In the genomic region with DNA sequence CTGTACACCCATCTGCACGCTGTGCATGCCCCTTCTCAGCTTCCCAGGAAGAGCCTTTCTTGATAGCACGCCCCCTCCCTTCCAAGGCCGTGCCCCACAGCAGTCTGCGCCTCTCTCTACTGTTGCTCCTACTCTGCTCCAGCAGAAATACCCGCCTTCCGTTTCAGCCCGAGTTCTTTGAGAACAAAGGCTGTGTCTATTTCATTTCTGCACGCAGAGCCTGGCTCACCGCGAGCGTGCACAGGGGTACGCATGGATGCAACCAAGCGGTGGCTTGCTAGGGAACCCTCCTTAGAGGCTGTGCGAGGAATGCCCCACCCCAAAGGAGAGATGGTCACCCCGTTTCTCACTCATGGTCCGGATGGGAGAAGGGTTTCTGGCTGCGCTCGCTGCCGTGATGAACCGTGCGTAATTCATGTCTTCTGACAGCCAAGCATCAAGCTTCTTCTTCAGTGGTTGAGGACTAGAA, we compare ENCODE assay signal across 1 cellular context.
TF ChIP-seq lines count a peak whose summit lies in the region.

No MANE protein-coding gene starts in this region.

TF ChIP-seq in HepG2, 621 proteins besides CTCF, POLR2A, EP300 and RAD21 (continued from another document and continues in another):
- no peak for TF ChIP-seq FOSL1 (CRISPR knock-in tag; IDR thresholded peaks at IDR 0.05; ENCODE audit: borderline replicate concordance)
- TF ChIP-seq FOXC1 (CRISPR knock-in tag; IDR thresholded peaks at IDR 0.05; ENCODE audit: borderline replicate concordance), result no peak
- TF ChIP-seq, protein P1, sequence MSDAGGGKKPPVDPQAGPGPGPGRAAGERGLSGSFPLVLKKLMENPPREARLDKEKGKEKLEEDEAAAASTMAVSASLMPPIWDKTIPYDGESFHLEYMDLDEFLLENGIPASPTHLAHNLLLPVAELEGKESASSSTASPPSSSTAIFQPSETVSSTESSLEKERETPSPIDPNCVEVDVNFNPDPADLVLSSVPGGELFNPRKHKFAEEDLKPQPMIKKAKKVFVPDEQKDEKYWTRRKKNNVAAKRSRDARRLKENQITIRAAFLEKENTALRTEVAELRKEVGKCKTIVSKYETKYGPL (CRISPR knock-in tag; IDR thresholded peaks at IDR 0.05), result no peak
- no peak for TF ChIP-seq PCBP2 (optimal IDR thresholded peaks at IDR 0.05; ENCODE audit: low read depth, low read length, poor library complexity, severe bottlenecking)
- no peak for TF ChIP-seq ISL2 (CRISPR knock-in tag; IDR thresholded peaks at IDR 0.05)
- peak; percentile 7; the same call in 1 of the 2 replicates for TF ChIP-seq TFDP1 (CRISPR knock-in tag; IDR thresholded peaks at IDR 0.05; ENCODE audit: borderline replicate concordance)
- TF ChIP-seq ZUFSP (CRISPR knock-in tag; IDR thresholded peaks at IDR 0.05; ENCODE audit: borderline replicate concordance), result no peak
- no peak for TF ChIP-seq SALL1 (CRISPR knock-in tag; IDR thresholded peaks at IDR 0.05)
- no peak for TF ChIP-seq ZNF354B (CRISPR knock-in tag; IDR thresholded peaks at IDR 0.05)
- TF ChIP-seq ZNF878 (CRISPR knock-in tag; IDR thresholded peaks at IDR 0.05), result no peak
- peak; percentile 64; the same call in 1 of the 2 replicates for TF ChIP-seq ZSCAN29 (CRISPR knock-in tag; conservative IDR thresholded peaks at IDR 0.05)
- TF ChIP-seq KDM2A (CRISPR knock-in tag; IDR thresholded peaks at IDR 0.05; ENCODE audit: borderline replicate concordance, low read depth), result no peak
- 0 out of 2 replicates have a peak, but pooled peaks have one; percentile 18 for TF ChIP-seq GFI1 (CRISPR knock-in tag; IDR thresholded peaks at IDR 0.05; ENCODE audit: borderline replicate concordance)
- TF ChIP-seq ZNF781 (CRISPR knock-in tag; IDR thresholded peaks at IDR 0.05; ENCODE audit: borderline replicate concordance, not compliant biosample characterization), result peak; percentile 24
- no peak for TF ChIP-seq ZNF850 (CRISPR knock-in tag; conservative IDR thresholded peaks at IDR 0.05)
- no peak for TF ChIP-seq ZNF639 (CRISPR knock-in tag; conservative IDR thresholded peaks at IDR 0.05)
- TF ChIP-seq ZNF101 (CRISPR knock-in tag; IDR thresholded peaks at IDR 0.05; ENCODE audit: borderline replicate concordance, low read depth), result no peak
- no peak for TF ChIP-seq ZNF674 (CRISPR knock-in tag; IDR thresholded peaks at IDR 0.05; ENCODE audit: low read depth)
- no peak for TF ChIP-seq MEIS2 (CRISPR knock-in tag; IDR thresholded peaks at IDR 0.05)
- TF ChIP-seq ZNF572 (CRISPR knock-in tag; IDR thresholded peaks at IDR 0.05), result no peak
- TF ChIP-seq FOXP1 (IDR thresholded peaks at IDR 0.05), result no peak
- no peak for TF ChIP-seq FOXP1 (CRISPR knock-in tag; IDR thresholded peaks at IDR 0.05)
- TF ChIP-seq CHCHD3 (CRISPR knock-in tag; IDR thresholded peaks at IDR 0.05), result no peak
- TF ChIP-seq, protein P2, sequence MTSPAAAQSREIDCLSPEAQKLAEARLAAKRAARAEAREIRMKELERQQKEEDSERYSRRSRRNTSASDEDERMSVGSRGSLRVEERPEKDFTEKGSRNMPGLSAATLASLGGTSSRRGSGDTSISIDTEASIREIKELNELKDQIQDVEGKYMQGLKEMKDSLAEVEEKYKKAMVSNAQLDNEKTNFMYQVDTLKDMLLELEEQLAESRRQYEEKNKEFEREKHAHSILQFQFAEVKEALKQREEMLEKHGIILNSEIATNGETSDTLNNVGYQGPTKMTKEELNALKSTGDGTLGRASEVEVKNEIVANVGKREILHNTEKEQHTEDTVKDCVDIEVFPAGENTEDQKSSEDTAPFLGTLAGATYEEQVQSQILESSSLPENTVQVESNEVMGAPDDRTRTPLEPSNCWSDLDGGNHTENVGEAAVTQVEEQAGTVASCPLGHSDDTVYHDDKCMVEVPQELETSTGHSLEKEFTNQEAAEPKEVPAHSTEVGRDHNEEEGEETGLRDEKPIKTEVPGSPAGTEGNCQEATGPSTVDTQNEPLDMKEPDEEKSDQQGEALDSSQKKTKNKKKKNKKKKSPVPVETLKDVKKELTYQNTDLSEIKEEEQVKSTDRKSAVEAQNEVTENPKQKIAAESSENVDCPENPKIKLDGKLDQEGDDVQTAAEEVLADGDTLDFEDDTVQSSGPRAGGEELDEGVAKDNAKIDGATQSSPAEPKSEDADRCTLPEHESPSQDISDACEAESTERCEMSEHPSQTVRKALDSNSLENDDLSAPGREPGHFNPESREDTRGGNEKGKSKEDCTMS (CRISPR knock-in tag; conservative IDR thresholded peaks at IDR 0.05), result no peak
- no peak for TF ChIP-seq CBX2 (IDR thresholded peaks at IDR 0.05; ENCODE audit: low read depth, low read length)
- no peak for TF ChIP-seq CBX2 (CRISPR knock-in tag; IDR thresholded peaks at IDR 0.05; ENCODE audit: low read depth)
- no peak for TF ChIP-seq HHEX (CRISPR knock-in tag; IDR thresholded peaks at IDR 0.05)
- TF ChIP-seq YY1 (IDR thresholded peaks at IDR 0.05; ENCODE audit: insufficient read depth, insufficient replicate concordance, low read depth, low read length), result no peak
- no peak for TF ChIP-seq ZNF34 (CRISPR knock-in tag; IDR thresholded peaks at IDR 0.05; ENCODE audit: borderline replicate concordance)
- TF ChIP-seq ZBTB1 (CRISPR knock-in tag; IDR thresholded peaks at IDR 0.05; ENCODE audit: borderline replicate concordance), result no peak
- no peak for TF ChIP-seq ZNF839 (CRISPR knock-in tag; IDR thresholded peaks at IDR 0.05; ENCODE audit: borderline replicate concordance)
- TF ChIP-seq ZSCAN30 (CRISPR knock-in tag; IDR thresholded peaks at IDR 0.05), result no peak
- TF ChIP-seq, protein P3, sequence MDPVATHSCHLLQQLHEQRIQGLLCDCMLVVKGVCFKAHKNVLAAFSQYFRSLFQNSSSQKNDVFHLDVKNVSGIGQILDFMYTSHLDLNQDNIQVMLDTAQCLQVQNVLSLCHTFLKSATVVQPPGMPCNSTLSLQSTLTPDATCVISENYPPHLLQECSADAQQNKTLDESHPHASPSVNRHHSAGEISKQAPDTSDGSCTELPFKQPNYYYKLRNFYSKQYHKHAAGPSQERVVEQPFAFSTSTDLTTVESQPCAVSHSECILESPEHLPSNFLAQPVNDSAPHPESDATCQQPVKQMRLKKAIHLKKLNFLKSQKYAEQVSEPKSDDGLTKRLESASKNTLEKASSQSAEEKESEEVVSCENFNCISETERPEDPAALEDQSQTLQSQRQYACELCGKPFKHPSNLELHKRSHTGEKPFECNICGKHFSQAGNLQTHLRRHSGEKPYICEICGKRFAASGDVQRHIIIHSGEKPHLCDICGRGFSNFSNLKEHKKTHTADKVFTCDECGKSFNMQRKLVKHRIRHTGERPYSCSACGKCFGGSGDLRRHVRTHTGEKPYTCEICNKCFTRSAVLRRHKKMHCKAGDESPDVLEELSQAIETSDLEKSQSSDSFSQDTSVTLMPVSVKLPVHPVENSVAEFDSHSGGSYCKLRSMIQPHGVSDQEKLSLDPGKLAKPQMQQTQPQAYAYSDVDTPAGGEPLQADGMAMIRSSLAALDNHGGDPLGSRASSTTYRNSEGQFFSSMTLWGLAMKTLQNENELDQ (CRISPR knock-in tag; IDR thresholded peaks at IDR 0.05; ENCODE audit: borderline replicate concordance), result no peak
- TF ChIP-seq HOXA9 (CRISPR knock-in tag; IDR thresholded peaks at IDR 0.05; ENCODE audit: borderline replicate concordance), result peak; percentile 69; the same call in 1 of the 2 replicates
- TF ChIP-seq FOXK1 (CRISPR knock-in tag; IDR thresholded peaks at IDR 0.05; ENCODE audit: borderline replicate concordance, low read depth), result no peak
- no peak for TF ChIP-seq ZBTB21 (CRISPR knock-in tag; IDR thresholded peaks at IDR 0.05)
- TF ChIP-seq ZNF766 (CRISPR knock-in tag; IDR thresholded peaks at IDR 0.05; ENCODE audit: borderline replicate concordance), result no peak
- no peak for TF ChIP-seq POGZ (CRISPR knock-in tag; IDR thresholded peaks at IDR 0.05)
- no peak for TF ChIP-seq ZNF501 (CRISPR knock-in tag; IDR thresholded peaks at IDR 0.05)
- TF ChIP-seq, protein P4, sequence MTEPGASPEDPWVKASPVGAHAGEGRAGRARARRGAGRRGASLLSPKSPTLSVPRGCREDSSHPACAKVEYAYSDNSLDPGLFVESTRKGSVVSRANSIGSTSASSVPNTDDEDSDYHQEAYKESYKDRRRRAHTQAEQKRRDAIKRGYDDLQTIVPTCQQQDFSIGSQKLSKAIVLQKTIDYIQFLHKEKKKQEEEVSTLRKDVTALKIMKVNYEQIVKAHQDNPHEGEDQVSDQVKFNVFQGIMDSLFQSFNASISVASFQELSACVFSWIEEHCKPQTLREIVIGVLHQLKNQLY (CRISPR knock-in tag; IDR thresholded peaks at IDR 0.05), result no peak
- no peak for TF ChIP-seq ZBTB8A (CRISPR knock-in tag; IDR thresholded peaks at IDR 0.05; ENCODE audit: borderline replicate concordance, low read depth)
- no peak for TF ChIP-seq ZNF362 (CRISPR knock-in tag; IDR thresholded peaks at IDR 0.05; ENCODE audit: borderline replicate concordance)
- TF ChIP-seq ZNF468 (CRISPR knock-in tag; IDR thresholded peaks at IDR 0.05), result no peak
- TF ChIP-seq SP140L (CRISPR knock-in tag; IDR thresholded peaks at IDR 0.05; ENCODE audit: borderline replicate concordance), result no peak
- no peak for TF ChIP-seq PLRG1 (conservative IDR thresholded peaks at IDR 0.05)
- TF ChIP-seq MXD1 (CRISPR knock-in tag; IDR thresholded peaks at IDR 0.05), result peak; percentile 20; the same call in 1 of the 2 replicates
- TF ChIP-seq MIER2 (CRISPR knock-in tag; IDR thresholded peaks at IDR 0.05), result no peak
- TF ChIP-seq ATAD3A (CRISPR knock-in tag; IDR thresholded peaks at IDR 0.05), result no peak
- no peak for TF ChIP-seq ZFP36L1 (CRISPR knock-in tag; IDR thresholded peaks at IDR 0.05)
- TF ChIP-seq RBM39 (IDR thresholded peaks at IDR 0.05; ENCODE audit: low read depth, low read length, poor library complexity, severe bottlenecking), result peak; percentile 9
- TF ChIP-seq PHF8 (CRISPR knock-in tag; IDR thresholded peaks at IDR 0.05), result no peak
- TF ChIP-seq KAT7 (CRISPR knock-in tag; IDR thresholded peaks at IDR 0.05; ENCODE audit: borderline replicate concordance), result no peak
- no peak for TF ChIP-seq ZNF891 (CRISPR knock-in tag; IDR thresholded peaks at IDR 0.05)
- no peak for TF ChIP-seq CENPX (CRISPR knock-in tag; IDR thresholded peaks at IDR 0.05)
- TF ChIP-seq ZBTB39 (CRISPR knock-in tag; IDR thresholded peaks at IDR 0.05), result no peak
